In the genomic region with DNA sequence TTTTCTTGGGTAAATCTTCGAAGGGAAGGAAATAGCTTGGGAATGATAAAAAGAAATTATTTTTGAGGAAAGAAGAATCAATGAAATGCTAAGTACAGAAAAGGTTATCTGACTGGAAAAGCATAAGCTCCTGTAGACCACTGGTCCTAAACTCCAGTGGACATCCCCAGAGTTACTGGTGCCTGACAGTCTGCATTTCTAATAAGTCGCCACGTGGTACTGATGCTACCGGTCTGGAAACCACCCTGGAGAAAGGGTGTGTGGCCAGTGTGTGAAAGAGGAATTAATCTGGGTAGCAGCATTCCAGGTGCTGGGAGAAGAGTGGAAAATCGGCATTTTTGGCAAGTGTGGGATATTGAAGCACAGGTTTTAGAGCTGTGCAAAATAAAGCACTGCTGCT, we compare ENCODE assay signal across 21 cellular contexts.
A peak's percentile ranks its signal among the peaks of the same experiment; 100 is the strongest.
DNase-seq lines count a peak whose midpoint lies in the region; ATAC-seq and TF ChIP-seq lines count a peak whose summit lies in the region.
"Had no signal": no experiment of that assay in that cellular context is flagged by ENCODE, and none has a peak within 500 bp of the region (broad histone marks: within the 10 kb centered on the region; RNA-seq: fewer than 3 reads in every experiment).

No MANE protein-coding gene starts in this region.

- intact Hi-C loops in ascending aorta (cut with DNase I): no loop called here

- H3K9me3 ChIP-seq in ascending aorta (no peaks in the 10 kb centered on the region), osteoblast (ENCODE audit: low read depth, low read length) (no peaks in the 10 kb centered on the region)
- H3K9me3 ChIP-seq: A549; BE2C; BLaER1 treated with 17β-estradiol and CSF1 and Interleukin-3, amounts not matched to agents 10 nM and 100 nM had no signal

- H3K27ac ChIP-seq in ascending aorta: peak overlapping the region; percentile 19 to 68
- H3K27ac ChIP-seq in osteoblast (ENCODE audit: low read depth, low read length): no peak overlapping the region
- H3K27ac ChIP-seq: A549; BLaER1 treated with 17β-estradiol and CSF1 and Interleukin-3, amounts not matched to agents 10 nM and 100 nM had no signal

- no peaks in the 10 kb centered on the region for H3K9me3 Mint-ChIP-seq in stimulated activated effector memory CD8-positive, alpha-beta T cell treated with anti-CD3 and anti-CD28 coated beads, Interleukin-12 subunit alpha, Interleukin-12 subunit beta, amount 100 ng/mL, for 72 hours
- H3K9me3 Mint-ChIP-seq: CD4-positive, alpha-beta T cell; GM23338; H9 had no signal

- ATAC-seq in GM19463 (IDR thresholded peaks at IDR 0.05; ENCODE audit: unreplicated experiment) (peak; percentile 74), HG02642 (IDR thresholded peaks at IDR 0.05; ENCODE audit: poor library complexity, unreplicated experiment) (no peak)
- no peak for ATAC-seq in stimulated activated effector memory CD8-positive, alpha-beta T cell treated with anti-CD3 and anti-CD28 coated beads, Interleukin-12 subunit alpha, Interleukin-12 subunit beta, amount 100 ng/mL, for 72 hours
- ATAC-seq: A549, GM23338, HCT116 had no signal

- no peak overlapping the region for H3K4me3 ChIP-seq in ascending aorta
- H3K4me3 ChIP-seq in epithelial cell of proximal tubule (ENCODE audit: low read depth, low read length): no peak overlapping the region
- no peak overlapping the region for H3K4me3 ChIP-seq in osteoblast (ENCODE audit: insufficient read depth, low read length)
- H3K4me3 ChIP-seq: A549; BLaER1 treated with 17β-estradiol and CSF1 and Interleukin-3, amounts not matched to agents 10 nM and 100 nM; GM23338 had no signal

- H3K79me2 ChIP-seq in osteoblast (ENCODE audit: insufficient read depth, low read length): no peaks in the 10 kb centered on the region

- no peaks in the 10 kb centered on the region for H3K36me3 Mint-ChIP-seq in stimulated activated effector memory CD8-positive, alpha-beta T cell treated with anti-CD3 and anti-CD28 coated beads, Interleukin-12 subunit alpha, Interleukin-12 subunit beta, amount 100 ng/mL, for 72 hours

- no peak for TF ChIP-seq CTCF in ascending aorta (IDR thresholded peaks at IDR 0.05)
- no peak for TF ChIP-seq CTCF in epithelial cell of proximal tubule (conservative IDR thresholded peaks at IDR 0.05; ENCODE audit: low read depth, low read length)
- no peak for TF ChIP-seq CTCF in osteoblast (IDR thresholded peaks at IDR 0.05; ENCODE audit: extremely low read depth, low read depth, low read length)

- H3K4me1 Mint-ChIP-seq in stimulated activated effector memory CD8-positive, alpha-beta T cell treated with anti-CD3 and anti-CD28 coated beads, Interleukin-12 subunit alpha, Interleukin-12 subunit beta, amount 100 ng/mL, for 72 hours: no peaks in the 10 kb centered on the region
- H3K4me1 Mint-ChIP-seq: CD14-positive monocyte had no signal

- H3K4me1 ChIP-seq in ascending aorta (no peaks in the 10 kb centered on the region), osteoblast (ENCODE audit: insufficient read depth, low read length) (peaks cover 21% of the 10 kb centered on the region)
- H3K4me1 ChIP-seq: A549 had no signal

- no peak overlapping the region for H3K4me2 ChIP-seq in osteoblast (ENCODE audit: insufficient read depth, low read length)
- H3K4me2 ChIP-seq: A549; BLaER1 treated with 17β-estradiol and CSF1 and Interleukin-3, amounts not matched to agents 10 nM and 100 nM; GM23338 had no signal

- H3K27me3 ChIP-seq in ascending aorta: no peaks in the 10 kb centered on the region
- no peaks in the 10 kb centered on the region for H3K27me3 ChIP-seq in osteoblast (ENCODE audit: insufficient read depth, low read length)
- H3K27me3 ChIP-seq: BE2C; BLaER1 treated with 17β-estradiol and CSF1 and Interleukin-3, amounts not matched to agents 10 nM and 100 nM had no signal

- H3K27ac Mint-ChIP-seq in stimulated activated effector memory CD8-positive, alpha-beta T cell treated with anti-CD3 and anti-CD28 coated beads, Interleukin-12 subunit alpha, Interleukin-12 subunit beta, amount 100 ng/mL, for 72 hours: peak overlapping the region; percentile 3
- H3K27ac Mint-ChIP-seq: CD14-positive monocyte; CD4-positive, alpha-beta T cell; GM23338; H9 had no signal

- no peak overlapping the region for H2AFZ ChIP-seq in osteoblast (ENCODE audit: low read length)
- H2AFZ ChIP-seq: GM23338 had no signal

- no peak for DNase-seq in ascending aorta (ENCODE audit: low spot score in 2 of 2)
- peak; percentile 9 for DNase-seq in epithelial cell of proximal tubule (ENCODE audit: low read depth)
- DNase-seq in stimulated activated effector memory CD8-positive, alpha-beta T cell treated with anti-CD3 and anti-CD28 coated beads, Interleukin-12 subunit alpha, Interleukin-12 subunit beta, amount 100 ng/mL, for 72 hours (ENCODE audit: low spot score in 2 of 2): no peak
- DNase-seq in DMS53 (lab: John Stamatoyannopoulos, UW): no peak
- DNase-seq in osteoblast (ENCODE audit: insufficient read length, low spot score, missing footprints): no peak
- DNase-seq: 8988T; ACHN; AML-193; BE2C; Calu3; CD4-positive, alpha-beta T cell; COR-L47; DND-41; H9 had no signal

- peaks cover 0 to 6% of the 10 kb centered on the region in 2 donors for H3K36me3 ChIP-seq in ascending aorta
- H3K36me3 ChIP-seq in osteoblast (ENCODE audit: insufficient read depth, low read length): peaks cover 14% of the 10 kb centered on the region

- no peaks in the 10 kb centered on the region for H4K20me1 ChIP-seq in osteoblast (ENCODE audit: insufficient read depth, low read length)
- H4K20me1 ChIP-seq: BLaER1 treated with 17β-estradiol and CSF1 and Interleukin-3, amounts not matched to agents 10 nM and 100 nM had no signal

- no peak overlapping the region for H3K4me3 Mint-ChIP-seq in stimulated activated effector memory CD8-positive, alpha-beta T cell treated with anti-CD3 and anti-CD28 coated beads, Interleukin-12 subunit alpha, Interleukin-12 subunit beta, amount 100 ng/mL, for 72 hours
- H3K4me3 Mint-ChIP-seq: CD14-positive monocyte; CD4-positive, alpha-beta T cell; GM23338; H9 had no signal
